ENCODE assay signal across 27 cellular contexts in the genomic region with DNA sequence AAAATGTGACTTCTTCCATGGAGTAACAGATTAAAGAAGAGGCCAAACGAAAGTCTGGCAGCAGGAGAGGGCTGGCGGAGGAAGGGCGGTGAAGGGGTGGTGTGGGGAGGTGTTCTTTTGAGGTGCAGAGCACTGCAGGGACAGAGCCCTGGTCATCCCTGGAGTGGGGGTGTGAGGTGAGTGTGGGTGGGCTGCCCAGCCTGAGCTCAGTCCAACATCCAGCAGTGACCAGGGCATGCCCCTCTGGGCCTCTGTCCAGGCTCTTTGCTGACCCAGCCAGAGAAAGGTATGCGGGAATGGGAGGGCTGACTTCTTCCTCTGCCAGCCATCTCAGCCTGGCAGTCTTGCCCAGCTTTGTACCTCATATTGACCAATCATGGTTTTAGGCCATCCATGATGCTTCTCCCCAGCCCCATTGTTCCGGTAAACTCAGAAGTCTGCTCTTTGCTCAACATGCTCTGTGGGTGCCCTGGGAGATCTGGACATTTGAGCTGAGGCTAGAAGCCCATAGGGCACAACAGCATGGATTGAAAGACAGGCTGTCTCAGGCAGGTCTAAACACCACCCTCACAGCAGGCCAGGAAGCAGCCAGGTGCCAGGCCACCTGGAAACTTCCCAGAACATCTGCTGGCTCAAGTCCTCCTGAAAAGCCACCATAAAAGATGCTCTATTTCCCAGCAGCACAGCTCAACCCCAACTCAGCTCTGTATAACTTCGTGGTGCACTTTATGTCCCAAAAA. TPM values are rescaled to one million over a fixed set of nuclear protein-coding genes. Genes with fewer than 3 reads are reported as not detected.
A peak's percentile ranks its signal among the peaks of the same experiment; 100 is the strongest.
DNase-seq lines count a peak whose midpoint lies in the region; ATAC-seq, FAIRE-seq and TF ChIP-seq lines count a peak whose summit lies in the region.
"Had no signal": no experiment of that assay in that cellular context is flagged by ENCODE, and none has a peak within 500 bp of the region (broad histone marks: within the 10 kb centered on the region; RNA-seq: fewer than 3 reads in every experiment).

No MANE protein-coding gene starts in this region.

- H3K9me3 Mint-ChIP-seq in CD4-positive, alpha-beta memory T cell: no peaks in the 10 kb centered on the region
- no peaks in the 10 kb centered on the region for H3K9me3 Mint-ChIP-seq in CD8-positive, alpha-beta memory T cell
- H3K9me3 Mint-ChIP-seq: stimulated activated naive B cell treated with anti-CD40 and anti-IgM and Interleukin-4, amounts not matched to agents 10 μg/mL and 1 μg/mL and 100 μg/mL, for 72 hours had no signal

- no peak for TF ChIP-seq POLR2A in GM12891 (IDR thresholded peaks at IDR 0.05; ENCODE audit: low read depth, low read length)

- POLR2A ChIA-PET in CD4-positive, alpha-beta memory T cell (lab: Charles Lee; ENCODE audit: partially characterized antibody): interaction anchor here (0.7 to 1.2 kb wide), 3 partner anchors 9 to 154 kb away, joined by 3 to 5 read pairs (median 3); partner anchors contain the start of gene LZTFL1
- POLR2A ChIA-PET in CD8-positive, alpha-beta memory T cell (lab: Charles Lee): no interaction called here
- POLR2A ChIA-PET in SK-N-SH (lab: Yijun Ruan, JAX): no interaction called here

- peak overlapping the region in 2 of 8 donors; percentile 39 to 48 for H3K4me3 Mint-ChIP-seq in CD4-positive, alpha-beta memory T cell
- peak overlapping the region in 2 of 7 donors; percentile 12 to 75 for H3K4me3 Mint-ChIP-seq in CD8-positive, alpha-beta memory T cell
- H3K4me3 Mint-ChIP-seq: activated CD4-positive, alpha-beta T cell treated with anti-CD3 and anti-CD28 coated beads for 36 hours; stimulated activated naive B cell treated with anti-CD40 and anti-IgM and Interleukin-4, amounts not matched to agents 10 μg/mL and 1 μg/mL and 100 μg/mL, for 72 hours had no signal

- peak; percentile 38 for FAIRE-seq in GM12891 (lab: Jason Lieb, UNC)
- FAIRE-seq: keratinocyte, pancreas, TTC549 had no signal

- H3K27ac ChIP-seq in CD4-positive, alpha-beta memory T cell (ENCODE audit: low read depth, low read length): no peak overlapping the region
- H3K27ac ChIP-seq in mammary epithelial cell (ENCODE audit: insufficient read depth, low read depth, low read length) (no peak overlapping the region), SK-N-SH (ENCODE audit: low read depth in 2 of 2, low read length in 1 of 2) (no peak overlapping the region)
- H3K27ac ChIP-seq in CD8-positive, alpha-beta memory T cell (ENCODE audit: low read depth, low read length): no peak overlapping the region
- H3K27ac ChIP-seq: pancreas, tibial artery had no signal

- TF ChIP-seq RAD21 in SK-N-SH (IDR thresholded peaks at IDR 0.05; ENCODE audit: low read length): no peak

- peaks cover 20 to 59% (median 33%) of the 10 kb centered on the region in 4 donors for H3K4me1 Mint-ChIP-seq in CD4-positive, alpha-beta memory T cell
- peaks cover 31 to 86% (median 46%) of the 10 kb centered on the region in 3 donors for H3K4me1 Mint-ChIP-seq in CD8-positive, alpha-beta memory T cell

- TF ChIP-seq CTCF in mammary epithelial cell (conservative IDR thresholded peaks at IDR 0.05 in 1 of 2, IDR thresholded peaks at IDR 0.05 in 1 of 2; ENCODE audit: extremely low read depth in 1 of 2, insufficient read depth in 1 of 2, low read depth in 1 of 2, low read length in 2 of 2): no peak
- TF ChIP-seq CTCF in SK-N-SH (IDR thresholded peaks at IDR 0.05): no peak

- no peak for DNase-seq in CD4-positive, alpha-beta memory T cell
- DNase-seq in GM12891 (ENCODE audit: insufficient read length, low spot score): no peak
- DNase-seq in NCI-H345 (lab: John Stamatoyannopoulos, UW): peak; percentile 72
- peak; percentile 58 for DNase-seq in mammary epithelial cell
- no peak for DNase-seq in CD8-positive, alpha-beta memory T cell
- no peak for DNase-seq in SK-N-SH
- no peak for DNase-seq in NCI-H1436 treated with DMSO at 0.1 percent for 48 hours (lab: John Stamatoyannopoulos, UW)
- DNase-seq: activated CD4-positive, alpha-beta T cell treated with anti-CD3 and anti-CD28 coated beads for 36 hours; activated effector memory CD4-positive, alpha-beta T cell treated with Interleukin-2 at 50 U/mL for 16 hours; Caco-2; caudate nucleus; erythroblast; foreskin melanocyte; hypothalamus; NCI-H1694 treated with DMSO at 0.1 percent for 48 hours; NCI-H82; stimulated activated naive B cell treated with anti-CD40 and anti-IgM and Interleukin-4, amounts not matched to agents 10 μg/mL and 1 μg/mL and 100 μg/mL, for 72 hours; tibial artery had no signal

- ATAC-seq in GM18858 (IDR thresholded peaks at IDR 0.05; ENCODE audit: unreplicated experiment): no peak
- ATAC-seq: activated CD4-positive, alpha-beta T cell treated with anti-CD3 and anti-CD28 coated beads for 36 hours; pancreas; sciatic nerve; stimulated activated naive B cell treated with anti-CD40 and anti-IgM and Interleukin-4, amounts not matched to agents 10 μg/mL and 1 μg/mL and 100 μg/mL, for 72 hours had no signal

- H2AFZ ChIP-seq in mammary epithelial cell (ENCODE audit: low read depth, low read length) (no peak overlapping the region), SK-N-SH (ENCODE audit: low read depth) (no peak overlapping the region)

- H3K27ac Mint-ChIP-seq in CD4-positive, alpha-beta memory T cell: peak overlapping the region; percentile 25 to 84 (median 54)
- peak overlapping the region in 4 of 8 donors; percentile 10 to 83 (median 42) for H3K27ac Mint-ChIP-seq in CD8-positive, alpha-beta memory T cell
- H3K27ac Mint-ChIP-seq: activated CD4-positive, alpha-beta T cell treated with anti-CD3 and anti-CD28 coated beads for 36 hours; stimulated activated naive B cell treated with anti-CD40 and anti-IgM and Interleukin-4, amounts not matched to agents 10 μg/mL and 1 μg/mL and 100 μg/mL, for 72 hours had no signal

- dilution Hi-C loops in mammary epithelial cell (cut with HindIII; ENCODE audit: low sequenced_read_pairs): no loop called here

- H3K36me3 Mint-ChIP-seq in CD4-positive, alpha-beta memory T cell: peaks cover 24 to 40% of the 10 kb centered on the region in 2 donors
- H3K36me3 Mint-ChIP-seq in CD8-positive, alpha-beta memory T cell: peaks cover 4 to 56% (median 14%) of the 10 kb centered on the region in 3 donors

- H3K4me2 ChIP-seq in mammary epithelial cell (ENCODE audit: insufficient read depth, low read depth, low read length) (no peak overlapping the region), SK-N-SH (no peak overlapping the region)

- H3F3A ChIP-seq in SK-N-SH (replicated peaks; ENCODE audit: insufficient read depth): peaks cover 4% of the 10 kb centered on the region

- H4K20me1 ChIP-seq in mammary epithelial cell (ENCODE audit: insufficient read depth, low read length) (no peaks in the 10 kb centered on the region), SK-N-SH (ENCODE audit: insufficient read depth) (no peaks in the 10 kb centered on the region)

- H3K27me3 Mint-ChIP-seq in CD4-positive, alpha-beta memory T cell: no peaks in the 10 kb centered on the region
- peaks cover 0 to 2% of the 10 kb centered on the region in 2 donors for H3K27me3 Mint-ChIP-seq in CD8-positive, alpha-beta memory T cell
- H3K27me3 Mint-ChIP-seq: stimulated activated naive B cell treated with anti-CD40 and anti-IgM and Interleukin-4, amounts not matched to agents 10 μg/mL and 1 μg/mL and 100 μg/mL, for 72 hours had no signal

- peaks cover 34% of the 10 kb centered on the region for H3K4me1 ChIP-seq in CD4-positive, alpha-beta memory T cell (ENCODE audit: insufficient read depth, low read length)
- peaks cover 19% of the 10 kb centered on the region for H3K4me1 ChIP-seq in mammary epithelial cell (ENCODE audit: insufficient read depth, low read length)
- H3K4me1 ChIP-seq in CD8-positive, alpha-beta memory T cell (ENCODE audit: insufficient read depth, low read length): peaks cover 32% of the 10 kb centered on the region
- no peaks in the 10 kb centered on the region for H3K4me1 ChIP-seq in SK-N-SH (ENCODE audit: control insufficient read depth in 1 of 2, insufficient read depth in 2 of 2, low read depth in 1 of 2, low read length in 1 of 2)
- H3K4me1 ChIP-seq: Caco-2, pancreas, tibial artery had no signal

- H3K9me3 ChIP-seq in CD4-positive, alpha-beta memory T cell (ENCODE audit: control insufficient read depth in 1 of 2, low read length in 2 of 2): no peaks in the 10 kb centered on the region
- H3K9me3 ChIP-seq in mammary epithelial cell (replicated peaks; ENCODE audit: insufficient read depth, low read length) (no peaks in the 10 kb centered on the region), SK-N-SH (no peaks in the 10 kb centered on the region)
- no peaks in the 10 kb centered on the region for H3K9me3 ChIP-seq in CD8-positive, alpha-beta memory T cell (ENCODE audit: low read length)
- H3K9me3 ChIP-seq: Caco-2, pancreas, tibial artery had no signal

- no peak overlapping the region for H3K9ac ChIP-seq in mammary epithelial cell (ENCODE audit: insufficient read depth, low read length)
- no peak overlapping the region for H3K9ac ChIP-seq in SK-N-SH

- H3K79me2 ChIP-seq in mammary epithelial cell (ENCODE audit: insufficient read depth, low read length) (no peaks in the 10 kb centered on the region), SK-N-SH (ENCODE audit: insufficient read depth) (no peaks in the 10 kb centered on the region)

- H3K36me3 ChIP-seq in CD4-positive, alpha-beta memory T cell (ENCODE audit: insufficient read depth, low read length): peaks cover 8% of the 10 kb centered on the region
- H3K36me3 ChIP-seq in mammary epithelial cell (ENCODE audit: insufficient read depth, low read length) (no peaks in the 10 kb centered on the region), SK-N-SH (replicated peaks in 1 of 2; ENCODE audit: control insufficient read depth in 1 of 2, insufficient read depth in 2 of 2, low read length in 1 of 2) (peaks cover 3 to 9% of the 10 kb centered on the region in 2 experiments)
- H3K36me3 ChIP-seq in CD8-positive, alpha-beta memory T cell (ENCODE audit: insufficient read depth, low read length): peaks cover 13% of the 10 kb centered on the region

- no TSS peak for BruUV-seq in mammary epithelial cell (replicated peaks; lab: Mats Ljungman, UMichigan)

- intact Hi-C loops in CD4-positive, alpha-beta memory T cell (cut with micrococcal nuclease): loop anchor here (5.0 to 10.0 kb wide), 3 partner anchors 75 to 323 kb away; partner anchors contain the start of genes LIMD1, LZTFL1 and SLC6A20
- intact Hi-C loops in mammary epithelial cell (cut with micrococcal nuclease): no loop called here

- WGBS in mammary epithelial cell (ENCODE audit: low coverage, missing lambda C conversion rate): 7% methylated on average over 3 of the region's 6 CpGs
- WGBS in SK-N-SH (ENCODE audit: low lambda C conversion rate): 85% methylated on average over 4 of the region's 6 CpGs

- no peaks in the 10 kb centered on the region for H3K9me2 ChIP-seq in SK-N-SH

- H3K27me3 ChIP-seq in CD4-positive, alpha-beta memory T cell (ENCODE audit: insufficient read depth, low read length): no peaks in the 10 kb centered on the region
- H3K27me3 ChIP-seq in mammary epithelial cell (ENCODE audit: insufficient read depth, low read length): no peaks in the 10 kb centered on the region
- H3K27me3 ChIP-seq in CD8-positive, alpha-beta memory T cell (ENCODE audit: insufficient read depth, low read length, poor library complexity, severe bottlenecking): no peaks in the 10 kb centered on the region
- H3K27me3 ChIP-seq in SK-N-SH (ENCODE audit: insufficient read depth): no peaks in the 10 kb centered on the region
- H3K27me3 ChIP-seq: pancreas, tibial artery had no signal

- H3K4me3 ChIP-seq in CD4-positive, alpha-beta memory T cell (ENCODE audit: low read length in 2 of 2): no peak overlapping the region
- H3K4me3 ChIP-seq in mammary epithelial cell (replicated peaks in 1 of 3; ENCODE audit: insufficient read depth in 1 of 3, low read depth in 2 of 3, low read length in 3 of 3): no peak overlapping the region
- no peak overlapping the region for H3K4me3 ChIP-seq in CD8-positive, alpha-beta memory T cell (ENCODE audit: low read length)
- no peak overlapping the region for H3K4me3 ChIP-seq in SK-N-SH (ENCODE audit: low read depth in 2 of 2, low read length in 1 of 2)
- H3K4me3 ChIP-seq: lung, pancreas, tibial artery had no signal

- CTCF ChIA-PET in CD4-positive, alpha-beta memory T cell (lab: Charles Lee; ENCODE audit: partially characterized antibody): interaction anchor here (1.0 kb wide), 1 partner anchor 161 kb away, joined by 4 read pairs; no protein-coding TSS in a partner anchor
- CTCF ChIA-PET in mammary epithelial cell (lab: Charles Lee; ENCODE audit: low non-redundant PET) (no interaction called here), SK-N-SH (lab: Yijun Ruan, JAX) (no interaction called here)
- CTCF ChIA-PET in CD8-positive, alpha-beta memory T cell (lab: Charles Lee): no interaction called here

- in situ Hi-C loops in mammary epithelial cell (cut with MboI; ENCODE audit: low sequenced_read_pairs in 2 of 2): loop anchor here in 1 of 2 donors (25.0 kb wide), 1 partner anchor 155 kb away; no protein-coding TSS in a partner anchor

- TF ChIP-seq EP300 in SK-N-SH (IDR thresholded peaks at IDR 0.05; ENCODE audit: borderline replicate concordance in 1 of 2, low read depth in 1 of 2, low read length in 1 of 2): no peak

RNA-seq across cellular contexts. Expression of gene CXCR6, which starts 25.9 kb away (rescaled TPM):
- 1 to 10 TPM; 8.6 to 9.6 TPM for total RNA-seq in CD4-positive, alpha-beta memory T cell
- polyA plus RNA-seq in CD4-positive, alpha-beta memory T cell: 10 to 100 TPM in 1 of 2 donors, 1 to 10 TPM in 1; 6.1 to 13.6 TPM
- polyA plus RNA-seq in GM12891 (2012; ENCODE audit: low read depth, missing spikeins): 0.26 TPM
- total RNA-seq in mammary epithelial cell: not detected
- not detected for polyA plus RNA-seq in mammary epithelial cell
- not detected for polyA minus RNA-seq in mammary epithelial cell
- 1 to 10 TPM; 5.8 to 5.9 TPM for total RNA-seq in CD8-positive, alpha-beta memory T cell
- 70.8 TPM for polyA plus RNA-seq in CD8-positive, alpha-beta memory T cell
- polyA plus RNA-seq in SK-N-SH (2012; rRNA removed): not detected in 2 replicates
- not detected in 2 replicates for polyA plus RNA-seq in SK-N-SH (2012; cell fraction: cytosol; rRNA removed)
- not detected in 2 replicates for polyA plus RNA-seq in SK-N-SH (2012; cell fraction: nucleus; rRNA removed)
- total RNA-seq: Caco-2, dermis microvascular lymphatic vessel endothelial cell, H4 had no signal
- polyA plus RNA-seq: keratinocyte had no signal

RNA-seq across cellular contexts. Expression of gene CCR9, which starts 31.0 kb away (rescaled TPM):
- total RNA-seq in CD4-positive, alpha-beta memory T cell: 1 to 10 TPM; 4.0 to 4.5 TPM
- 1 to 10 TPM; 3.9 to 4.4 TPM for polyA plus RNA-seq in CD4-positive, alpha-beta memory T cell
- 1.7 TPM for polyA plus RNA-seq in GM12891 (2012; ENCODE audit: low read depth, missing spikeins)
- not detected for total RNA-seq in mammary epithelial cell
- polyA plus RNA-seq in mammary epithelial cell (not detected), SK-N-SH (2012; rRNA removed) (not detected in 2 replicates)
- not detected for polyA minus RNA-seq in mammary epithelial cell
- 1 to 10 TPM; 7.3 to 8.3 TPM for total RNA-seq in CD8-positive, alpha-beta memory T cell
- 1.4 TPM for polyA plus RNA-seq in CD8-positive, alpha-beta memory T cell
- polyA plus RNA-seq in SK-N-SH (2012; cell fraction: cytosol; rRNA removed): not detected in 2 replicates
- not detected in 2 replicates for polyA plus RNA-seq in SK-N-SH (2012; cell fraction: nucleus; rRNA removed)
- total RNA-seq: activated CD4-positive, alpha-beta T cell treated with anti-CD3 and anti-CD28 coated beads for 36 hours; Caco-2; dermis microvascular lymphatic vessel endothelial cell; G401; H4 had no signal
- polyA plus RNA-seq: keratinocyte, pancreas had no signal

Comparison
In these comparisons a context has a peak if more than half of its experiments do, and no peak if none do; other contexts are left out.
1. DNase-seq: peak in NCI-H345 (single experiment) and mammary epithelial cell (single experiment); none in CD4-positive, alpha-beta memory T cell (0 of 5), GM12891 (single experiment), CD8-positive, alpha-beta memory T cell (0 of 5), SK-N-SH (single experiment) and NCI-H1436 treated with DMSO at 0.1 percent for 48 hours (single experiment).